ENCODE assay signal across 21 cellular contexts in the genomic region with DNA sequence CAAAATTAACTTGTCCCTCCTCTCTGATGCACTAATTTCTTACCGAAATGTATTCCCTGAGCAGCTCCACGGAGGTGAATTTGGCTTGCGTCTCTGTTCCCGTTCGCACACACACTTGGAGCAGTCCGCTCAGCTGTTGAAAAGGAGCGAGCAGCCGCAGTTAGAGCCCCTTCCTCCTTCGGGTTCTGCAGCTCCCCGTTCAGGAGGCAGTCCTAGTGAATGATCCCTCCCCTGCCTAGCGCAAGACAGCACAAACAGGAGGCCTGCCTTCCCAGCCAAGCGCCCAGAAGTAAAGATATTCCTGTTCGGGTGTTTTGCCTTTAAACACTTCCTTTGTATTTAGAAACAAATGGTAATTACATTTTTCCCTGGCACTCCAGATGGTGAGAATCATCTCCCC.
"Had no signal": no experiment of that assay in that cellular context is flagged by ENCODE, and none has a peak within 500 bp of the region (broad histone marks: within the 10 kb centered on the region; RNA-seq: fewer than 3 reads in every experiment).

No MANE protein-coding gene starts in this region.

- H3K27ac Mint-ChIP-seq: naive thymus-derived CD8-positive, alpha-beta T cell; stimulated activated memory B cell treated with anti-CD40 and anti-IgM and Interleukin-4, amounts not matched to agents 10 μg/mL and 1 μg/mL and 100 μg/mL, for 72 hours; stimulated activated naive CD8-positive, alpha-beta T cell treated with anti-CD3 and anti-CD28 coated beads, Interleukin-15, Interleukin-2, amounts not matched to agents 100 ng/mL and 50 ng/mL, for 24 hours had no signal

- H3K4me3 ChIP-seq: coronary artery, heart left ventricle, mucosa of descending colon, psoas muscle, right lobe of liver, spleen, thoracic aorta, transverse colon had no signal

- H3K27me3 ChIP-seq: heart left ventricle, right lobe of liver, transverse colon had no signal

- H3K79me2 ChIP-seq: parathyroid adenoma had no signal

- DNase-seq: effector CD8-positive, alpha-beta T cell; heart left ventricle; islet precursor cell; mucosa of descending colon; naive thymus-derived CD8-positive, alpha-beta T cell; nucleus accumbens; psoas muscle; retina; right lobe of liver; spleen; stimulated activated CD4-positive, alpha-beta T cell treated with anti-CD3 and anti-CD28 coated beads, Interleukin-15, amount 100 ng/mL, for 24 hours; stimulated activated CD4-positive, alpha-beta T cell treated with anti-CD3 and anti-CD28 coated beads, Interleukin-1b, Interleukin-23, amount 100 ng/mL, for 48 hours; stimulated activated CD4-positive, alpha-beta T cell treated with anti-CD3 and anti-CD28 coated beads, Interleukin-4, amount 100 ng/mL, for 24 hours; transverse colon had no signal

- H3K36me3 Mint-ChIP-seq: naive thymus-derived CD8-positive, alpha-beta T cell; stimulated activated memory B cell treated with anti-CD40 and anti-IgM and Interleukin-4, amounts not matched to agents 10 μg/mL and 1 μg/mL and 100 μg/mL, for 72 hours had no signal

- H3K9me3 Mint-ChIP-seq: naive thymus-derived CD8-positive, alpha-beta T cell; stimulated activated naive CD8-positive, alpha-beta T cell treated with anti-CD3 and anti-CD28 coated beads, Interleukin-15, Interleukin-2, amounts not matched to agents 100 ng/mL and 50 ng/mL, for 24 hours had no signal

- H2AFZ ChIP-seq: parathyroid adenoma had no signal

- H3K4me1 ChIP-seq: parathyroid adenoma, right lobe of liver, spleen, transverse colon had no signal

- FAIRE-seq: frontal cortex had no signal

- H3K4me3 Mint-ChIP-seq: naive thymus-derived CD8-positive, alpha-beta T cell; stimulated activated memory B cell treated with anti-CD40 and anti-IgM and Interleukin-4, amounts not matched to agents 10 μg/mL and 1 μg/mL and 100 μg/mL, for 72 hours; stimulated activated naive CD8-positive, alpha-beta T cell treated with anti-CD3 and anti-CD28 coated beads, Interleukin-15, Interleukin-2, amounts not matched to agents 100 ng/mL and 50 ng/mL, for 24 hours had no signal

- H3K27ac ChIP-seq: coronary artery, heart left ventricle, parathyroid adenoma, psoas muscle, right lobe of liver, spleen, thoracic aorta, transverse colon had no signal

- H3K9ac ChIP-seq: parathyroid adenoma had no signal

- ATAC-seq: heart left ventricle; left lobe of liver; mucosa of descending colon; naive thymus-derived CD8-positive, alpha-beta T cell; psoas muscle; right lobe of liver; stimulated activated memory B cell treated with anti-CD40 and anti-IgM and Interleukin-4, amounts not matched to agents 10 μg/mL and 1 μg/mL and 100 μg/mL, for 72 hours had no signal

- H3K9me3 ChIP-seq: heart left ventricle, mucosa of descending colon, psoas muscle, right lobe of liver, spleen, thoracic aorta, transverse colon had no signal

- H3K4me1 Mint-ChIP-seq: naive thymus-derived CD8-positive, alpha-beta T cell; stimulated activated memory B cell treated with anti-CD40 and anti-IgM and Interleukin-4, amounts not matched to agents 10 μg/mL and 1 μg/mL and 100 μg/mL, for 72 hours had no signal

- H3K36me3 ChIP-seq: heart left ventricle, right lobe of liver, spleen, thoracic aorta, transverse colon had no signal
